10 cellular contexts compared by ENCODE assay signal in genomic region chr2:73982140-73982617, GRCh38. TPM values are rescaled to one million over a fixed set of nuclear protein-coding genes. Genes with fewer than 3 reads are reported as not detected.
DNase-seq lines count a peak whose midpoint lies in the region; ATAC-seq and TF ChIP-seq lines count a peak whose summit lies in the region.
"Had no signal": no experiment of that assay in that cellular context is flagged by ENCODE, and none has a peak within 500 bp of the region (broad histone marks: within the 10 kb centered on the region; RNA-seq: fewer than 3 reads in every experiment).

No MANE protein-coding gene starts in this region.

- TF ChIP-seq CTCF in breast epithelium (IDR thresholded peaks at IDR 0.05) = no peak
- no peak for TF ChIP-seq CTCF in mesothelial cell of epicardium (IDR thresholded peaks at IDR 0.05; ENCODE audit: unreplicated experiment)
- TF ChIP-seq CTCF in natural killer cell (IDR thresholded peaks at IDR 0.05) = no peak
- TF ChIP-seq CTCF in A673 (conservative IDR thresholded peaks at IDR 0.05; ENCODE audit: low read depth, low read length) = no peak
- TF ChIP-seq CTCF in gastroesophageal sphincter (IDR thresholded peaks at IDR 0.05) = no peak

- H3K9me3 ChIP-seq in HUES48 (ENCODE audit: control insufficient read depth, insufficient read depth, low read length) = no peaks in the 10 kb centered on the region
- H3K9me3 ChIP-seq in breast epithelium = no peaks in the 10 kb centered on the region
- H3K9me3 ChIP-seq in A673 (ENCODE audit: low read depth, low read length, poor library complexity, severe bottlenecking) = no peaks in the 10 kb centered on the region
- H3K9me3 ChIP-seq in gastroesophageal sphincter = no peaks in the 10 kb centered on the region
- H3K9me3 ChIP-seq: uterus had no signal

- H3K4me3 Mint-ChIP-seq in mesothelial cell of epicardium (peak overlapping the region; percentile 67), natural killer cell (no peak overlapping the region)

- H3K27me3 Mint-ChIP-seq in mesothelial cell of epicardium (ENCODE audit: low read depth) (peaks cover 33% of the 10 kb centered on the region), natural killer cell (ENCODE audit: low read depth in 2 of 2) (peaks cover 36 to 38% of the 10 kb centered on the region in 2 donors)
- H3K27me3 Mint-ChIP-seq: activated naive CD8-positive, alpha-beta T cell treated with anti-CD3 and anti-CD28 coated beads, Interleukin-2, amount 10 ng/mL, durations not matched to agents 7 days and 5 days had no signal

- H3K36me3 ChIP-seq in HUES48 (ENCODE audit: control insufficient read depth, insufficient read depth, low read length) (peaks cover 12% of the 10 kb centered on the region), breast epithelium (no peaks in the 10 kb centered on the region), A673 (ENCODE audit: insufficient read depth, low read length, poor library complexity, severe bottlenecking) (peaks cover 5% of the 10 kb centered on the region), gastroesophageal sphincter (no peaks in the 10 kb centered on the region)
- H3K36me3 ChIP-seq: uterus had no signal

- no peak for TF ChIP-seq EP300 in gastroesophageal sphincter (IDR thresholded peaks at IDR 0.05)

- intact Hi-C loops in breast epithelium (cut with DNase I; ENCODE audit: low total_unique reads) (loop anchor here (10.0 kb wide), 1 partner anchor 57 kb away; the partner anchor contains the start of gene DGUOK), natural killer cell (cut with micrococcal nuclease) (loop anchor here (10.0 kb wide), 1 partner anchor 163 kb away; the partner anchor contains the start of gene BOLA3), A673 (cut with micrococcal nuclease; ENCODE audit: unreplicated experiment) (loop anchor here (5.0 to 10.0 kb wide), 2 partner anchors 55 to 123 kb away; partner anchors contain the start of gene DGUOK)

- 30 to 43% methylated on average over 3 to 6 of the region's 7 CpGs for WGBS in gastroesophageal sphincter (ENCODE audit: low coverage in 1 of 2), 2 donors

- H3K9me3 Mint-ChIP-seq in mesothelial cell of epicardium = no peaks in the 10 kb centered on the region
- H3K9me3 Mint-ChIP-seq in natural killer cell = no peaks in the 10 kb centered on the region
- H3K9me3 Mint-ChIP-seq: activated naive CD8-positive, alpha-beta T cell treated with anti-CD3 and anti-CD28 coated beads, Interleukin-2, amount 10 ng/mL, durations not matched to agents 7 days and 5 days had no signal

- H3K36me3 Mint-ChIP-seq in mesothelial cell of epicardium (no peaks in the 10 kb centered on the region), natural killer cell (no peaks in the 10 kb centered on the region)

- H3K4me3 ChIP-seq in HUES48 (ENCODE audit: low read depth, low read length) = peak overlapping the region; percentile 72
- H3K4me3 ChIP-seq in breast epithelium = no peak overlapping the region
- H3K4me3 ChIP-seq in A673 (ENCODE audit: low read depth, low read length, poor library complexity, severe bottlenecking) = no peak overlapping the region
- no peak overlapping the region for H3K4me3 ChIP-seq in gastroesophageal sphincter

- H3K27me3 ChIP-seq in HUES48 (ENCODE audit: control insufficient read depth, insufficient read depth, low read length) = peaks cover 67% of the 10 kb centered on the region
- H3K27me3 ChIP-seq in breast epithelium = no peaks in the 10 kb centered on the region
- H3K27me3 ChIP-seq in A673 (replicated peaks; ENCODE audit: insufficient read depth, low read depth, low read length, poor library complexity) = no peaks in the 10 kb centered on the region
- peaks cover 5% of the 10 kb centered on the region for H3K27me3 ChIP-seq in gastroesophageal sphincter
- H3K27me3 ChIP-seq: uterus had no signal

- CTCF ChIA-PET in A673 (lab: Charles Lee) = no interaction called here

- DNase-seq in AG08396 (ENCODE audit: low spot score) = peak; percentile 38
- DNase-seq in breast epithelium (ENCODE audit: low spot score in 2 of 2) = no peak
- no peak for DNase-seq in mesothelial cell of epicardium (ENCODE audit: low spot score in 2 of 2, unreplicated experiment in 2 of 2)
- DNase-seq in natural killer cell = no peak
- DNase-seq in A673 (ENCODE audit: low spot score) = no peak
- DNase-seq in stimulated activated CD4-positive, alpha-beta T cell treated with anti-CD3 and anti-CD28 coated beads, Interleukin-4, amount 100 ng/mL, for 4 hours = no peak
- DNase-seq: activated naive CD8-positive, alpha-beta T cell treated with anti-CD3 and anti-CD28 coated beads, Interleukin-2, amount 10 ng/mL, durations not matched to agents 7 days and 5 days; uterus had no signal

- H3K9ac ChIP-seq in HUES48 (ENCODE audit: low read depth, low read length) = no peak overlapping the region

- H3K27ac ChIP-seq in HUES48 (ENCODE audit: low read depth, low read length) (no peak overlapping the region), breast epithelium (peak overlapping the region; percentile 57 to 91), A673 (ENCODE audit: low read depth, low read length, poor library complexity, severe bottlenecking) (no peak overlapping the region), gastroesophageal sphincter (peak overlapping the region in 1 of 4 donors; percentile 1)
- H3K27ac ChIP-seq: uterus had no signal

- H3K27ac Mint-ChIP-seq in mesothelial cell of epicardium (peak overlapping the region; percentile 96), natural killer cell (no peak overlapping the region)

- H3K4me1 Mint-ChIP-seq in mesothelial cell of epicardium (peaks cover 69% of the 10 kb centered on the region), natural killer cell (peaks cover 44 to 55% of the 10 kb centered on the region in 2 donors)

- BruUV-seq in A673 (replicated peaks; lab: Mats Ljungman, UMichigan) = no TSS peak

- H3K4me1 ChIP-seq in HUES48 (ENCODE audit: control insufficient read depth, insufficient read depth, low read length) = peaks cover 42% of the 10 kb centered on the region
- H3K4me1 ChIP-seq in breast epithelium = peaks cover 4 to 8% of the 10 kb centered on the region in 2 donors
- peaks cover 41% of the 10 kb centered on the region for H3K4me1 ChIP-seq in A673 (ENCODE audit: insufficient read depth, low read length, poor library complexity, severe bottlenecking)
- H3K4me1 ChIP-seq in gastroesophageal sphincter = peaks cover 0 to 54% (median 16%) of the 10 kb centered on the region in 3 donors

- no peak for ATAC-seq in natural killer cell
- no peak for ATAC-seq in gastroesophageal sphincter

- POLR2A ChIA-PET in A673 (lab: Charles Lee; ENCODE audit: low non-redundant PET) = no interaction called here

- TF ChIP-seq POLR2A in breast epithelium (IDR thresholded peaks at IDR 0.05) (no peak), gastroesophageal sphincter (IDR thresholded peaks at IDR 0.05) (no peak)

RNA-seq across cellular contexts. Expression of gene TET3, which starts 2.5 kb away (rescaled TPM):
- total RNA-seq in breast epithelium = 10 to 100 TPM in 1 of 3 donors, 1 to 10 TPM in 2; 7.9 to 13.2 (median 9.8) TPM
- 39.6 to 42.6 TPM (median 41.2 TPM) in 3 replicates for total RNA-seq in mesothelial cell of epicardium
- 10 to 100 TPM; 40.0 to 47.9 (median 45.3) TPM for total RNA-seq in natural killer cell
- total RNA-seq in A673 (2021) = 26.3 and 28.7 TPM in 2 replicates
- 1 to 10 TPM; 3.3 to 8.9 (median 5.8) TPM for total RNA-seq in gastroesophageal sphincter

RNA-seq across cellular contexts. Expression of gene DGUOK, which starts 55.5 kb away (rescaled TPM):
- total RNA-seq in breast epithelium (10 to 100 TPM; 35.4 to 45.7 (median 42.3) TPM), mesothelial cell of epicardium (66.0 to 69.5 TPM (median 66.8 TPM) in 3 replicates), natural killer cell (10 to 100 TPM; 47.6 to 56.8 (median 54.8) TPM), A673 (2021) (106 and 107 TPM in 2 replicates), gastroesophageal sphincter (10 to 100 TPM; 32.6 to 61.3 (median 38.6) TPM)

Comparison
In these comparisons a context has a peak if more than half of its experiments do, and no peak if none do; other contexts are left out.
1. H3K27ac ChIP-seq: peak in breast epithelium (2 of 2); none in HUES48 (single experiment) and A673 (single experiment).